1 cellular context compared by ENCODE assay signal in the genomic region with DNA sequence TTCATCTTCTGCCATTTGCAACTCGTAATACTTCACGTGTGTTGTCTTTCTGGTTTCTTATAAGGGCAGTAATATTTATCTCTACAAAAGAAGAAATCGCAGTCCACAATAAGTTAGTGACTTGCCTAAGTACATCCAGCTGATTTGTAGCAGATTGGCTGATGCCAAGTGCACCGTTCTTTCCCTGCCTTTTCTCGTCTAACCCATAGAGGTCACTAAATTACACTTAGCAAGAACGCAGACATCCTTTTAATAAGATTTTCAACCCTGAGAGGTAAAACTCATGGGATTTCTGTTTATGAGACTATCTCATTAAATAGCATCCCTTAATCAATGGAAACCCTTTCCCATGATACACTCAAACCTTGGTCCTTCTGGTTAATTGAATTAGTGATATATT.
A peak's percentile ranks its signal among the peaks of the same experiment; 100 is the strongest.
TF ChIP-seq lines count a peak whose summit lies in the region.

No MANE protein-coding gene starts in this region.

TF ChIP-seq in A549, 52 proteins besides CTCF, POLR2A, EP300 and RAD21 (continued from another document):
- TF ChIP-seq, protein P1, sequence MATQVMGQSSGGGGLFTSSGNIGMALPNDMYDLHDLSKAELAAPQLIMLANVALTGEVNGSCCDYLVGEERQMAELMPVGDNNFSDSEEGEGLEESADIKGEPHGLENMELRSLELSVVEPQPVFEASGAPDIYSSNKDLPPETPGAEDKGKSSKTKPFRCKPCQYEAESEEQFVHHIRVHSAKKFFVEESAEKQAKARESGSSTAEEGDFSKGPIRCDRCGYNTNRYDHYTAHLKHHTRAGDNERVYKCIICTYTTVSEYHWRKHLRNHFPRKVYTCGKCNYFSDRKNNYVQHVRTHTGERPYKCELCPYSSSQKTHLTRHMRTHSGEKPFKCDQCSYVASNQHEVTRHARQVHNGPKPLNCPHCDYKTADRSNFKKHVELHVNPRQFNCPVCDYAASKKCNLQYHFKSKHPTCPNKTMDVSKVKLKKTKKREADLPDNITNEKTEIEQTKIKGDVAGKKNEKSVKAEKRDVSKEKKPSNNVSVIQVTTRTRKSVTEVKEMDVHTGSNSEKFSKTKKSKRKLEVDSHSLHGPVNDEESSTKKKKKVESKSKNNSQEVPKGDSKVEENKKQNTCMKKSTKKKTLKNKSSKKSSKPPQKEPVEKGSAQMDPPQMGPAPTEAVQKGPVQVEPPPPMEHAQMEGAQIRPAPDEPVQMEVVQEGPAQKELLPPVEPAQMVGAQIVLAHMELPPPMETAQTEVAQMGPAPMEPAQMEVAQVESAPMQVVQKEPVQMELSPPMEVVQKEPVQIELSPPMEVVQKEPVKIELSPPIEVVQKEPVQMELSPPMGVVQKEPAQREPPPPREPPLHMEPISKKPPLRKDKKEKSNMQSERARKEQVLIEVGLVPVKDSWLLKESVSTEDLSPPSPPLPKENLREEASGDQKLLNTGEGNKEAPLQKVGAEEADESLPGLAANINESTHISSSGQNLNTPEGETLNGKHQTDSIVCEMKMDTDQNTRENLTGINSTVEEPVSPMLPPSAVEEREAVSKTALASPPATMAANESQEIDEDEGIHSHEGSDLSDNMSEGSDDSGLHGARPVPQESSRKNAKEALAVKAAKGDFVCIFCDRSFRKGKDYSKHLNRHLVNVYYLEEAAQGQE (IDR thresholded peaks at IDR 0.05), result peak; percentile 29; the same call in 1 of the 2 replicates
